ENCODE assay signal across 9 cellular contexts in genomic region chr15:74696808-74697207, GRCh38. TPM values are rescaled to one million over a fixed set of nuclear protein-coding genes. Genes with fewer than 3 reads are reported as not detected.
A peak's percentile ranks its signal among the peaks of the same experiment; 100 is the strongest.
DNase-seq lines count a peak whose midpoint lies in the region; ATAC-seq and TF ChIP-seq lines count a peak whose summit lies in the region.
"Had no signal": no experiment of that assay in that cellular context is flagged by ENCODE, and none has a peak within 500 bp of the region (broad histone marks: within the 10 kb centered on the region; RNA-seq: fewer than 3 reads in every experiment).

No MANE protein-coding gene starts in this region.

- no peak overlapping the region for H3K27ac ChIP-seq in right cardiac atrium (ENCODE audit: low read length)

- no peaks in the 10 kb centered on the region for H3K27me3 ChIP-seq in right cardiac atrium (ENCODE audit: control insufficient read depth, insufficient read depth)
- H3K27me3 ChIP-seq: ascending aorta had no signal

- no peaks in the 10 kb centered on the region for H3K4me1 ChIP-seq in right cardiac atrium (ENCODE audit: control insufficient read depth, insufficient read depth, low read length)

- H3K4me3 Mint-ChIP-seq in activated T-helper 17 cell treated with anti-CD3 and anti-CD28 coated beads, Interleukin-2, amount 50 U/mL, for 72 hours: peak overlapping the region; percentile 100
- peak overlapping the region; percentile 98 for H3K4me3 Mint-ChIP-seq in mesothelial cell of epicardium

- peak overlapping the region; percentile 100 for H3K27ac Mint-ChIP-seq in activated T-helper 17 cell treated with anti-CD3 and anti-CD28 coated beads, Interleukin-2, amount 50 U/mL, for 72 hours
- H3K27ac Mint-ChIP-seq in mesothelial cell of epicardium: peak overlapping the region; percentile 99

- no peaks in the 10 kb centered on the region for H3K27me3 Mint-ChIP-seq in activated T-helper 17 cell treated with anti-CD3 and anti-CD28 coated beads, Interleukin-2, amount 50 U/mL, for 72 hours
- H3K27me3 Mint-ChIP-seq in mesothelial cell of epicardium (ENCODE audit: low read depth): peaks cover 20% of the 10 kb centered on the region

- TF ChIP-seq CTCF in mesothelial cell of epicardium (IDR thresholded peaks at IDR 0.05; ENCODE audit: unreplicated experiment): no peak

- peaks cover 14% of the 10 kb centered on the region for H3K4me1 Mint-ChIP-seq in activated T-helper 17 cell treated with anti-CD3 and anti-CD28 coated beads, Interleukin-2, amount 50 U/mL, for 72 hours
- H3K4me1 Mint-ChIP-seq in mesothelial cell of epicardium: peaks cover 27% of the 10 kb centered on the region

- intact Hi-C loops in right cardiac atrium (cut with DNase I) (no loop called here), Right ventricle myocardium superior (cut with DNase I) (no loop called here)

- H3K9me3 ChIP-seq in right cardiac atrium (ENCODE audit: control insufficient read depth, low read length): no peaks in the 10 kb centered on the region
- H3K9me3 ChIP-seq: ascending aorta had no signal

- H3K4me3 ChIP-seq in right cardiac atrium (ENCODE audit: low read length): peak overlapping the region; percentile 90

- 42% methylated on average over 2 of the region's 2 CpGs for WGBS in right cardiac atrium

- no peaks in the 10 kb centered on the region for H3K9me3 Mint-ChIP-seq in activated T-helper 17 cell treated with anti-CD3 and anti-CD28 coated beads, Interleukin-2, amount 50 U/mL, for 72 hours
- H3K9me3 Mint-ChIP-seq in mesothelial cell of epicardium: no peaks in the 10 kb centered on the region

- ATAC-seq in right cardiac atrium (no peak), Right ventricle myocardium superior (ENCODE audit: poor library complexity) (no peak)
- no peak for ATAC-seq in activated T-helper 17 cell treated with anti-CD3 and anti-CD28 coated beads, Interleukin-2, amount 50 U/mL, for 72 hours (replicated peaks)

- DNase-seq in right cardiac atrium (no peak), Right ventricle myocardium superior (no peak), mesothelial cell of epicardium (ENCODE audit: low spot score in 2 of 2, unreplicated experiment in 2 of 2) (no peak), retina (no peak), T-helper 9 cell (no peak), NCI-H526 (lab: John Stamatoyannopoulos, UW) (no peak), kidney glomerular epithelial cell (lab: John Stamatoyannopoulos, UW) (no peak)

- H3K36me3 Mint-ChIP-seq in activated T-helper 17 cell treated with anti-CD3 and anti-CD28 coated beads, Interleukin-2, amount 50 U/mL, for 72 hours (ENCODE audit: low read depth): peaks cover 9% of the 10 kb centered on the region
- H3K36me3 Mint-ChIP-seq in mesothelial cell of epicardium: no peaks in the 10 kb centered on the region

RNA-seq across cellular contexts. Expression of gene EDC3, which starts 1.0 kb away (rescaled TPM):
- 10 to 100 TPM; 14.1 to 19.7 (median 17.2) TPM for total RNA-seq in right cardiac atrium
- polyA plus RNA-seq in right cardiac atrium: 8.6 TPM
- total RNA-seq in Right ventricle myocardium superior: 14.4 TPM
- total RNA-seq in activated T-helper 17 cell treated with anti-CD3 and anti-CD28 coated beads, Interleukin-2, amount 50 U/mL, for 72 hours: 10 to 100 TPM; 47.9 to 56.0 TPM
- 69.5 to 74.8 TPM (median 70.0 TPM) in 3 replicates for total RNA-seq in mesothelial cell of epicardium

RNA-seq across cellular contexts. Expression of gene CYP1A1, which starts 28.5 kb away (rescaled TPM):
- total RNA-seq in right cardiac atrium: 1 to 10 TPM in 1 of 4 donors, under 1 TPM in 1, not detected in 2; 0.12 to 1.1 TPM
- 0.59 TPM for polyA plus RNA-seq in right cardiac atrium
- 0.30 TPM for total RNA-seq in Right ventricle myocardium superior
- 10 to 100 TPM in 1 of 2 donors, 1 to 10 TPM in 1; 3.3 to 11.4 TPM for total RNA-seq in activated T-helper 17 cell treated with anti-CD3 and anti-CD28 coated beads, Interleukin-2, amount 50 U/mL, for 72 hours
- total RNA-seq in mesothelial cell of epicardium: 0.20 to 0.27 TPM in 2 of 3 replicates, not detected in the other

RNA-seq across cellular contexts. Expression of gene CYP1A2, which starts 51.8 kb away (rescaled TPM):
- total RNA-seq in right cardiac atrium (not detected), Right ventricle myocardium superior (not detected), mesothelial cell of epicardium (0.09 TPM in 1 of 3 replicates, not detected in the others)
- 0.07 TPM for polyA plus RNA-seq in right cardiac atrium
- not detected for total RNA-seq in activated T-helper 17 cell treated with anti-CD3 and anti-CD28 coated beads, Interleukin-2, amount 50 U/mL, for 72 hours
- total RNA-seq: ascending aorta had no signal
